In the genomic region with DNA sequence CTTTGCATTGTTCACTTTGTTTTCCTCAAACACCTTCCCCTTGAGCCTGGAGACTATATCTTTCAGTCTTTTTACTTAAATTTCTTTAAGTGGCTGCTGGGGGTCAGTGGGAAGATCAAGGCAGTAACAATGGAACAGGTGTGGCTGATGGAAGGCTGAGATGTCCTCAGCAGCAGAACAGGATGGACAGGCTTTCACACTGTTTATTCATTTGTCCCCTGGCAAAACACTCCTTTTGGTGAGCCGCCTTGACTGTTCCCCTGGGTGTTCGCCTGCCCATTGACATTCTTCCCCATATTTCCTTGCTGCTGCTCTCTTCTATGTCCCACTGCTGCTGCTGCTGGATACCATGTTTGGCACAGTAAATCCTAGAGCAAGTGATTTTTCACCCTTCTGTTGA, we compare ENCODE assay signal across 26 cellular contexts. TPM values are rescaled to one million over a fixed set of nuclear protein-coding genes. Genes with fewer than 3 reads are reported as not detected.
DNase-seq lines count a peak whose midpoint lies in the region; ATAC-seq, FAIRE-seq and TF ChIP-seq lines count a peak whose summit lies in the region.
"Had no signal": no experiment of that assay in that cellular context is flagged by ENCODE, and none has a peak within 500 bp of the region (broad histone marks: within the 10 kb centered on the region; RNA-seq: fewer than 3 reads in every experiment).

No MANE protein-coding gene starts in this region.

- H3K79me2 ChIP-seq in mammary epithelial cell (ENCODE audit: insufficient read depth, low read length) (peaks cover 70% of the 10 kb centered on the region), neural progenitor cell (ENCODE audit: low read depth) (no peaks in the 10 kb centered on the region)

- intact Hi-C loops in breast epithelium (cut with DNase I; ENCODE audit: low total_unique reads) (no loop called here), mammary epithelial cell (cut with micrococcal nuclease) (no loop called here), pancreas (cut with DNase I) (no loop called here)

- H4K20me1 ChIP-seq in mammary epithelial cell (ENCODE audit: insufficient read depth, low read length) (no peaks in the 10 kb centered on the region), neural progenitor cell (ENCODE audit: low read depth) (no peaks in the 10 kb centered on the region)

- TF ChIP-seq POLR2A in breast epithelium (IDR thresholded peaks at IDR 0.05), result no peak

- H3K4me1 ChIP-seq in breast epithelium, result no peaks in the 10 kb centered on the region
- peaks cover 12% of the 10 kb centered on the region for H3K4me1 ChIP-seq in mammary epithelial cell (ENCODE audit: insufficient read depth, low read length)
- H3K4me1 ChIP-seq in neural progenitor cell, result no peaks in the 10 kb centered on the region
- H3K4me1 ChIP-seq in pancreas, result no peaks in the 10 kb centered on the region

- ATAC-seq in HG02840 (IDR thresholded peaks at IDR 0.05; ENCODE audit: low FRiP score, unreplicated experiment) (no peak), pancreas (no peak)
- ATAC-seq: left lobe of liver had no signal

- H2AFZ ChIP-seq in mammary epithelial cell (ENCODE audit: low read depth, low read length), result no peak overlapping the region
- H2AFZ ChIP-seq in neural progenitor cell (replicated peaks), result no peak overlapping the region

- CTCF ChIA-PET in mammary epithelial cell (lab: Charles Lee; ENCODE audit: low non-redundant PET), result no interaction called here

- H3K9me3 ChIP-seq in breast epithelium (no peaks in the 10 kb centered on the region), mammary epithelial cell (replicated peaks; ENCODE audit: insufficient read depth, low read length) (no peaks in the 10 kb centered on the region), neural progenitor cell (ENCODE audit: low read depth) (no peaks in the 10 kb centered on the region), pancreas (no peaks in the 10 kb centered on the region)
- H3K9me3 ChIP-seq: tibial artery had no signal

- no TSS peak for BruUV-seq in mammary epithelial cell (replicated peaks; lab: Mats Ljungman, UMichigan)

- in situ Hi-C loops in mammary epithelial cell (cut with MboI; ENCODE audit: low sequenced_read_pairs in 2 of 2), result no loop called here

- no peaks in the 10 kb centered on the region for H3K36me3 ChIP-seq in breast epithelium
- H3K36me3 ChIP-seq in mammary epithelial cell (ENCODE audit: insufficient read depth, low read length), result no peaks in the 10 kb centered on the region
- H3K36me3 ChIP-seq in neural progenitor cell, result no peaks in the 10 kb centered on the region
- no peaks in the 10 kb centered on the region for H3K36me3 ChIP-seq in pancreas
- H3K36me3 ChIP-seq: tibial artery had no signal

- FAIRE-seq in pancreas (lab: Jason Lieb, UNC), result no peak
- FAIRE-seq: GM19239 had no signal

- H3F3A ChIP-seq in neural progenitor cell (ENCODE audit: low read depth), result no peaks in the 10 kb centered on the region

- H3K4me1 Mint-ChIP-seq in neural progenitor cell, result no peaks in the 10 kb centered on the region

- no peaks in the 10 kb centered on the region for H3K36me3 Mint-ChIP-seq in neural progenitor cell

- H3K4me2 ChIP-seq in mammary epithelial cell (ENCODE audit: insufficient read depth, low read depth, low read length) (no peak overlapping the region), neural progenitor cell (no peak overlapping the region)

- WGBS in mammary epithelial cell (ENCODE audit: low coverage, missing lambda C conversion rate), result 94% methylated on average over 2 of the region's 2 CpGs
- 84 to 89% methylated on average over 2 of the region's 2 CpGs for WGBS in pancreas, 2 donors

- TF ChIP-seq CTCF in breast epithelium (IDR thresholded peaks at IDR 0.05) (no peak), mammary epithelial cell (conservative IDR thresholded peaks at IDR 0.05 in 1 of 2, IDR thresholded peaks at IDR 0.05 in 1 of 2; ENCODE audit: extremely low read depth in 1 of 2, insufficient read depth in 1 of 2, low read depth in 1 of 2, low read length in 2 of 2) (no peak), epithelial cell of esophagus (IDR thresholded peaks at IDR 0.05; ENCODE audit: insufficient read depth, low read depth, low read length, missing control alignments) (no peak), neural progenitor cell (IDR thresholded peaks at IDR 0.05) (no peak), pancreas (IDR thresholded peaks at IDR 0.05) (no peak)

- no peak overlapping the region for H3K4me3 ChIP-seq in breast epithelium
- H3K4me3 ChIP-seq in mammary epithelial cell (replicated peaks in 1 of 3; ENCODE audit: insufficient read depth in 1 of 3, low read depth in 2 of 3, low read length in 3 of 3), result no peak overlapping the region
- no peak overlapping the region for H3K4me3 ChIP-seq in epithelial cell of esophagus (ENCODE audit: low read length)
- H3K4me3 ChIP-seq in neural progenitor cell, result no peak overlapping the region
- H3K4me3 ChIP-seq in pancreas, result no peak overlapping the region
- H3K4me3 ChIP-seq: tibial artery had no signal

- no peak overlapping the region for H3K4me3 Mint-ChIP-seq in neural progenitor cell
- H3K4me3 Mint-ChIP-seq: H9; naive B cell; stimulated activated naive CD8-positive, alpha-beta T cell treated with anti-CD3 and anti-CD28 coated beads, Interleukin-15, Interleukin-2, amounts not matched to agents 100 ng/mL and 50 ng/mL, for 24 hours had no signal

- H3K27ac Mint-ChIP-seq in neural progenitor cell, result no peak overlapping the region
- H3K27ac Mint-ChIP-seq: H9; stimulated activated naive CD8-positive, alpha-beta T cell treated with anti-CD3 and anti-CD28 coated beads, Interleukin-15, Interleukin-2, amounts not matched to agents 100 ng/mL and 50 ng/mL, for 24 hours had no signal

- H3K9me3 Mint-ChIP-seq in neural progenitor cell, result no peaks in the 10 kb centered on the region
- H3K9me3 Mint-ChIP-seq: H9, naive B cell had no signal

- no peaks in the 10 kb centered on the region for H3K27me3 Mint-ChIP-seq in neural progenitor cell (ENCODE audit: insufficient read depth, low read depth)
- H3K27me3 Mint-ChIP-seq: naive B cell; stimulated activated naive CD8-positive, alpha-beta T cell treated with anti-CD3 and anti-CD28 coated beads, Interleukin-15, Interleukin-2, amounts not matched to agents 100 ng/mL and 50 ng/mL, for 24 hours had no signal

- H3K27ac ChIP-seq in breast epithelium, result peak overlapping the region; percentile 26 to 43
- no peak overlapping the region for H3K27ac ChIP-seq in mammary epithelial cell (ENCODE audit: insufficient read depth, low read depth, low read length)
- no peak overlapping the region for H3K27ac ChIP-seq in neural progenitor cell
- H3K27ac ChIP-seq in pancreas, result no peak overlapping the region
- H3K27ac ChIP-seq: tibial artery had no signal

- DNase-seq in breast epithelium (ENCODE audit: low spot score in 2 of 2) (peak in 1 of 2 donors; percentile 39), mammary epithelial cell (no peak), epithelial cell of esophagus (ENCODE audit: low read depth) (peak; percentile 71), mucosa of gallbladder (ENCODE audit: low spot score) (peak; percentile 12), neural progenitor cell (ENCODE audit: low spot score) (no peak), NCI-H1694 treated with DMSO at 0.1 percent for 48 hours (lab: John Stamatoyannopoulos, UW) (no peak), pancreas (no peak)
- DNase-seq: ACHN; activated CD4-positive, CD25-positive, alpha-beta regulatory T cell; activated naive CD4-positive, alpha-beta T cell treated with Interleukin-2 at 50 U/mL for 16 hours; DMS79; foreskin melanocyte; GF-D8; H9; KBM-7; naive B cell; NCI-H1417 treated with DMSO at 0.1 percent for 48 hours; NCI-H2107; NCI-H510A; nucleus accumbens; T-helper 1 cell; tibial artery had no signal

- H3K27me3 ChIP-seq in breast epithelium (no peaks in the 10 kb centered on the region), mammary epithelial cell (ENCODE audit: insufficient read depth, low read length) (no peaks in the 10 kb centered on the region), neural progenitor cell (no peaks in the 10 kb centered on the region), pancreas (no peaks in the 10 kb centered on the region)
- H3K27me3 ChIP-seq: tibial artery had no signal

- dilution Hi-C loops in mammary epithelial cell (cut with HindIII; ENCODE audit: low sequenced_read_pairs), result no loop called here

- H3K9ac ChIP-seq in mammary epithelial cell (ENCODE audit: insufficient read depth, low read length) (no peak overlapping the region), neural progenitor cell (no peak overlapping the region)

RNA-seq across cellular contexts. Expression of gene RNF144B, which starts 38.1 kb away (rescaled TPM):
- 10 to 100 TPM; 24.3 to 37.0 (median 24.8) TPM for total RNA-seq in breast epithelium
- 10 to 100 TPM; 45.7 to 74.7 TPM for total RNA-seq in mammary epithelial cell
- 8.4 TPM for polyA plus RNA-seq in mammary epithelial cell
- polyA minus RNA-seq in mammary epithelial cell, result 13.9 TPM
- 33.9 TPM for total RNA-seq in mucosa of gallbladder
- total RNA-seq in neural progenitor cell (ENCODE audit: low replicate concordance), result 0.15 and 0.75 TPM in 2 replicates
- 10 to 100 TPM in 2 of 6 donors, 1 to 10 TPM in 4; 5.5 to 18.7 (median 8.1) TPM for total RNA-seq in pancreas
- 1 to 10 TPM; 1.7 to 2.6 TPM for polyA plus RNA-seq in pancreas

Comparison
In these comparisons a context has a peak if more than half of its experiments do, and no peak if none do; other contexts are left out.
1. H3K27ac ChIP-seq: peak in breast epithelium (2 of 2); none in mammary epithelial cell (single experiment), neural progenitor cell (single experiment) and pancreas (0 of 4).
2. DNase-seq: peak in epithelial cell of esophagus (single experiment) and mucosa of gallbladder (single experiment); none in mammary epithelial cell (single experiment), neural progenitor cell (single experiment), NCI-H1694 treated with DMSO at 0.1 percent for 48 hours (single experiment) and pancreas (0 of 6).